Comparison of ENCODE assay signal across 1 cellular context in the genomic region with DNA sequence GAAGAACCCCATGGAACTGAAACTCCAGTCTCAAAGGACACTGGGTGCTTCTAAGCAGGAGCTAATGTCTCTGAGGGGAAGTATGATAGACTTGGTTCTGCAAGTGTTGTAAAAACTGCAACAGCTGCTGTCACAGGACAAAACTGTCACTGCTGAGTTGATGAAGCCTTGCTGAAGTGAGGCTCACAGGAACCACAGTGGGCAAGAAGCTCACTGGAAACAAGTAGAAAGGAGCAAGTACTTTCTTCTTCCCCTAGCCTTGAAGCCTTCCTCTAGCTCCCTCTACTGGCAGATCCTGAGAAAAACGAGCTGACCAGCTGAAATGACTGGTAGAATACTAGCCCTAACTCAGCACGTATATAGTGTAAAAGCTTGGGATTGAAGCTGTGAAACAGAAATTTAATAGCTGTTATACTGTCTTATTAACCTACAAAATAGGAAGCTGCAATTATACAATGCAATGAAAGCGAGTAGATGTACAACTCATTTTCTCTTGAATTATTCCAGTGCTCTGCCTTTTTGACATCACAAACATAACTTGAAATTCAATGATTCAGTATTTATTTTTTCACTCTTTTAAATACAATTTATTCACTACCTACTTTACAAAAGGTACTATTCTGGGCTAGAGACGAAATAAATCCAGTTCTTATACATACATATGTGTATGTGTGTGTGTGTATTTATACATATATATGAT.
TF ChIP-seq lines count a peak whose summit lies in the region.

No MANE protein-coding gene starts in this region.

TF ChIP-seq in WTC11, 78 proteins besides CTCF, POLR2A, EP300 and RAD21 (continued from another document):
- TF ChIP-seq, protein P1, sequence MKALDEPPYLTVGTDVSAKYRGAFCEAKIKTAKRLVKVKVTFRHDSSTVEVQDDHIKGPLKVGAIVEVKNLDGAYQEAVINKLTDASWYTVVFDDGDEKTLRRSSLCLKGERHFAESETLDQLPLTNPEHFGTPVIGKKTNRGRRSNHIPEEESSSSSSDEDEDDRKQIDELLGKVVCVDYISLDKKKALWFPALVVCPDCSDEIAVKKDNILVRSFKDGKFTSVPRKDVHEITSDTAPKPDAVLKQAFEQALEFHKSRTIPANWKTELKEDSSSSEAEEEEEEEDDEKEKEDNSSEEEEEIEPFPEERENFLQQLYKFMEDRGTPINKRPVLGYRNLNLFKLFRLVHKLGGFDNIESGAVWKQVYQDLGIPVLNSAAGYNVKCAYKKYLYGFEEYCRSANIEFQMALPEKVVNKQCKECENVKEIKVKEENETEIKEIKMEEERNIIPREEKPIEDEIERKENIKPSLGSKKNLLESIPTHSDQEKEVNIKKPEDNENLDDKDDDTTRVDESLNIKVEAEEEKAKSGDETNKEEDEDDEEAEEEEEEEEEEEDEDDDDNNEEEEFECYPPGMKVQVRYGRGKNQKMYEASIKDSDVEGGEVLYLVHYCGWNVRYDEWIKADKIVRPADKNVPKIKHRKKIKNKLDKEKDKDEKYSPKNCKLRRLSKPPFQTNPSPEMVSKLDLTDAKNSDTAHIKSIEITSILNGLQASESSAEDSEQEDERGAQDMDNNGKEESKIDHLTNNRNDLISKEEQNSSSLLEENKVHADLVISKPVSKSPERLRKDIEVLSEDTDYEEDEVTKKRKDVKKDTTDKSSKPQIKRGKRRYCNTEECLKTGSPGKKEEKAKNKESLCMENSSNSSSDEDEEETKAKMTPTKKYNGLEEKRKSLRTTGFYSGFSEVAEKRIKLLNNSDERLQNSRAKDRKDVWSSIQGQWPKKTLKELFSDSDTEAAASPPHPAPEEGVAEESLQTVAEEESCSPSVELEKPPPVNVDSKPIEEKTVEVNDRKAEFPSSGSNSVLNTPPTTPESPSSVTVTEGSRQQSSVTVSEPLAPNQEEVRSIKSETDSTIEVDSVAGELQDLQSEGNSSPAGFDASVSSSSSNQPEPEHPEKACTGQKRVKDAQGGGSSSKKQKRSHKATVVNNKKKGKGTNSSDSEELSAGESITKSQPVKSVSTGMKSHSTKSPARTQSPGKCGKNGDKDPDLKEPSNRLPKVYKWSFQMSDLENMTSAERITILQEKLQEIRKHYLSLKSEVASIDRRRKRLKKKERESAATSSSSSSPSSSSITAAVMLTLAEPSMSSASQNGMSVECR (CRISPR knock-in tag; IDR thresholded peaks at IDR 0.05; ENCODE audit: borderline replicate concordance): no peak
- TF ChIP-seq JUN (CRISPR knock-in tag; IDR thresholded peaks at IDR 0.05): no peak
- no peak for TF ChIP-seq ELF4 (CRISPR knock-in tag; IDR thresholded peaks at IDR 0.05; ENCODE audit: low read depth)
- TF ChIP-seq, protein P2, sequence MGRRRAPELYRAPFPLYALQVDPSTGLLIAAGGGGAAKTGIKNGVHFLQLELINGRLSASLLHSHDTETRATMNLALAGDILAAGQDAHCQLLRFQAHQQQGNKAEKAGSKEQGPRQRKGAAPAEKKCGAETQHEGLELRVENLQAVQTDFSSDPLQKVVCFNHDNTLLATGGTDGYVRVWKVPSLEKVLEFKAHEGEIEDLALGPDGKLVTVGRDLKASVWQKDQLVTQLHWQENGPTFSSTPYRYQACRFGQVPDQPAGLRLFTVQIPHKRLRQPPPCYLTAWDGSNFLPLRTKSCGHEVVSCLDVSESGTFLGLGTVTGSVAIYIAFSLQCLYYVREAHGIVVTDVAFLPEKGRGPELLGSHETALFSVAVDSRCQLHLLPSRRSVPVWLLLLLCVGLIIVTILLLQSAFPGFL (CRISPR knock-in tag; IDR thresholded peaks at IDR 0.05; ENCODE audit: borderline replicate concordance): no peak
- no peak for TF ChIP-seq SOX15 (CRISPR knock-in tag; IDR thresholded peaks at IDR 0.05)
- no peak for TF ChIP-seq ZNF512 (CRISPR knock-in tag; IDR thresholded peaks at IDR 0.05; ENCODE audit: borderline replicate concordance)
- TF ChIP-seq RORB (CRISPR knock-in tag; IDR thresholded peaks at IDR 0.05): no peak
- TF ChIP-seq ATF1 (CRISPR knock-in tag; IDR thresholded peaks at IDR 0.05): no peak
- TF ChIP-seq TEAD4 (CRISPR knock-in tag; IDR thresholded peaks at IDR 0.05): no peak
- TF ChIP-seq GABPB1 (CRISPR knock-in tag; IDR thresholded peaks at IDR 0.05): no peak
- TF ChIP-seq ZBTB43 (CRISPR knock-in tag; IDR thresholded peaks at IDR 0.05): no peak
- TF ChIP-seq IRF2 (CRISPR knock-in tag; IDR thresholded peaks at IDR 0.05; ENCODE audit: borderline replicate concordance, low read depth): no peak
- TF ChIP-seq IRF1 (CRISPR knock-in tag; IDR thresholded peaks at IDR 0.05): no peak
